1 cellular context compared by ENCODE assay signal in the genomic region with DNA sequence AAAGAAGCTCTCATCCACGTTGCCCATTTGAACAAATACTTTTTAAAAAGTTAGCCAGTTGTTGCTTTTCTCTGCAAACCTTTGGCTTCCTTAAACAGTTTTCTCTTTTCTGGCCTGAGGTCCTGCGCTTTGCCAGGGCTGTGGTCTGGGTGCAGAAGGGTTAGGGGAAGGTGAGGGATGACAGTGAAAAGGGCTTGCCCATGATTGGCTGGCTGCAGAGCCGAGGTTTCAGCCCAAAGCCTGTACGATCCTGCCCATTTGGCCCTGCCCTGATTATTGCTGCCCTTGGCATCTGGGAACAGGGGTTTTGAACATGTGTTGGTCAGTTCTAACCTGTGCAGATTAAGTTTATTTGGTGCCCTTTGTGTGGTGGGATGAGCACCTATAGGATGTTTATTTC.
TF ChIP-seq lines count a peak whose summit lies in the region.

No MANE protein-coding gene starts in this region.

TF ChIP-seq in GM12878, 131 proteins besides CTCF, POLR2A, EP300 and RAD21 (continued from another document):
- TF ChIP-seq NKRF (conservative IDR thresholded peaks at IDR 0.05) (no peak), TBL1XR1 (IDR thresholded peaks at IDR 0.05; ENCODE audit: low read depth, low read length) (no peak)
- TF ChIP-seq, protein P1, sequence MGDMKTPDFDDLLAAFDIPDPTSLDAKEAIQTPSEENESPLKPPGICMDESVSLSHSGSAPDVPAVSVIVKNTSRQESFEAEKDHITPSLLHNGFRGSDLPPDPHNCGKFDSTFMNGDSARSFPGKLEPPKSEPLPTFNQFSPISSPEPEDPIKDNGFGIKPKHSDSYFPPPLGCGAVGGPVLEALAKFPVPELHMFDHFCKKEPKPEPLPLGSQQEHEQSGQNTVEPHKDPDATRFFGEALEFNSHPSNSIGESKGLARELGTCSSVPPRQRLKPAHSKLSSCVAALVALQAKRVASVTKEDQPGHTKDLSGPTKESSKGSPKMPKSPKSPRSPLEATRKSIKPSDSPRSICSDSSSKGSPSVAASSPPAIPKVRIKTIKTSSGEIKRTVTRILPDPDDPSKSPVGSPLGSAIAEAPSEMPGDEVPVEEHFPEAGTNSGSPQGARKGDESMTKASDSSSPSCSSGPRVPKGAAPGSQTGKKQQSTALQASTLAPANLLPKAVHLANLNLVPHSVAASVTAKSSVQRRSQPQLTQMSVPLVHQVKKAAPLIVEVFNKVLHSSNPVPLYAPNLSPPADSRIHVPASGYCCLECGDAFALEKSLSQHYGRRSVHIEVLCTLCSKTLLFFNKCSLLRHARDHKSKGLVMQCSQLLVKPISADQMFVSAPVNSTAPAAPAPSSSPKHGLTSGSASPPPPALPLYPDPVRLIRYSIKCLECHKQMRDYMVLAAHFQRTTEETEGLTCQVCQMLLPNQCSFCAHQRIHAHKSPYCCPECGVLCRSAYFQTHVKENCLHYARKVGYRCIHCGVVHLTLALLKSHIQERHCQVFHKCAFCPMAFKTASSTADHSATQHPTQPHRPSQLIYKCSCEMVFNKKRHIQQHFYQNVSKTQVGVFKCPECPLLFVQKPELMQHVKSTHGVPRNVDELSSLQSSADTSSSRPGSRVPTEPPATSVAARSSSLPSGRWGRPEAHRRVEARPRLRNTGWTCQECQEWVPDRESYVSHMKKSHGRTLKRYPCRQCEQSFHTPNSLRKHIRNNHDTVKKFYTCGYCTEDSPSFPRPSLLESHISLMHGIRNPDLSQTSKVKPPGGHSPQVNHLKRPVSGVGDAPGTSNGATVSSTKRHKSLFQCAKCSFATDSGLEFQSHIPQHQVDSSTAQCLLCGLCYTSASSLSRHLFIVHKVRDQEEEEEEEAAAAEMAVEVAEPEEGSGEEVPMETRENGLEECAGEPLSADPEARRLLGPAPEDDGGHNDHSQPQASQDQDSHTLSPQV (IDR thresholded peaks at IDR 0.05): no peak
